ENCODE assay signal across 8 cellular contexts in genomic region chr9:134396825-134397224, GRCh38.
A peak's percentile ranks its signal among the peaks of the same experiment; 100 is the strongest.
DNase-seq lines count a peak whose midpoint lies in the region; ATAC-seq and TF ChIP-seq lines count a peak whose summit lies in the region.

No MANE protein-coding gene starts in this region.

- H3K4me1 Mint-ChIP-seq in activated T-cell treated with anti-CD3 and anti-CD28 coated beads, Interleukin-2, amount 50 U/mL, for 4 hours (ENCODE audit: low read depth): peaks cover 52% of the 10 kb centered on the region

- H3K27me3 ChIP-seq in upper lobe of right lung (no peaks in the 10 kb centered on the region), ovary (no peaks in the 10 kb centered on the region)

- no peaks in the 10 kb centered on the region for H3K36me3 Mint-ChIP-seq in activated T-cell treated with anti-CD3 and anti-CD28 coated beads, Interleukin-2, amount 50 U/mL, for 4 hours (ENCODE audit: insufficient read depth)

- ATAC-seq in Right ventricle myocardium superior (ENCODE audit: poor library complexity) (peak; percentile 2), Right ventricle myocardium inferior (no peak), left lobe of liver (peak; percentile 1), upper lobe of right lung (peak; percentile 6), HG02852 (IDR thresholded peaks at IDR 0.05; ENCODE audit: unreplicated experiment) (no peak), HG03039 (IDR thresholded peaks at IDR 0.05; ENCODE audit: unreplicated experiment) (no peak)
- ATAC-seq in activated T-cell treated with anti-CD3 and anti-CD28 coated beads, Interleukin-2, amount 50 U/mL, for 4 hours: peak; percentile 26 to 35

- peaks cover 5% of the 10 kb centered on the region for H3K9me3 Mint-ChIP-seq in activated T-cell treated with anti-CD3 and anti-CD28 coated beads, Interleukin-2, amount 50 U/mL, for 4 hours

- H3K9me3 ChIP-seq in upper lobe of right lung (peaks cover 4% of the 10 kb centered on the region), ovary (no peaks in the 10 kb centered on the region)

- H3K4me3 Mint-ChIP-seq in activated T-cell treated with anti-CD3 and anti-CD28 coated beads, Interleukin-2, amount 50 U/mL, for 4 hours: peak overlapping the region; percentile 74

- no peak for DNase-seq in Right ventricle myocardium superior
- no peak for DNase-seq in Right ventricle myocardium inferior (ENCODE audit: missing footprints)
- peak; percentile 47 for DNase-seq in activated T-cell treated with anti-CD3 and anti-CD28 coated beads, Interleukin-2, amount 50 U/mL, for 4 hours
- no peak for DNase-seq in left lobe of liver (ENCODE audit: low spot score)
- no peak for DNase-seq in upper lobe of right lung
- DNase-seq in ovary: no peak

- H3K4me3 ChIP-seq in upper lobe of right lung: peak overlapping the region; percentile 2
- no peak overlapping the region for H3K4me3 ChIP-seq in ovary

- H3K36me3 ChIP-seq in upper lobe of right lung: no peaks in the 10 kb centered on the region
- no peaks in the 10 kb centered on the region for H3K36me3 ChIP-seq in ovary

- no peak for TF ChIP-seq EP300 in ovary (IDR thresholded peaks at IDR 0.05)

- H3K4me1 ChIP-seq in upper lobe of right lung (peaks cover 55% of the 10 kb centered on the region), ovary (ENCODE audit: insufficient read depth) (peaks cover 13% of the 10 kb centered on the region)

- peak; percentile 12 for TF ChIP-seq CTCF in upper lobe of right lung (IDR thresholded peaks at IDR 0.05)
- TF ChIP-seq CTCF in ovary (IDR thresholded peaks at IDR 0.05): no peak

- TF ChIP-seq POLR2A in ovary (IDR thresholded peaks at IDR 0.05): no peak

- intact Hi-C loops in Right ventricle myocardium superior (cut with DNase I): no loop called here
- intact Hi-C loops in Right ventricle myocardium inferior (cut with DNase I): no loop called here
- intact Hi-C loops in upper lobe of right lung (cut with DNase I): no loop called here
- intact Hi-C loops in ovary (cut with DNase I): no loop called here

- H3K27ac ChIP-seq in upper lobe of right lung (peak overlapping the region; percentile 58), ovary (no peak overlapping the region)

- no peaks in the 10 kb centered on the region for H3K27me3 Mint-ChIP-seq in activated T-cell treated with anti-CD3 and anti-CD28 coated beads, Interleukin-2, amount 50 U/mL, for 4 hours (ENCODE audit: low read depth)

- 57 to 75% (median 74%) methylated on average over 7 to 8 of the region's 8 CpGs for WGBS in ovary, 3 donors

Comparison
In these comparisons a context has a peak if more than half of its experiments do, and no peak if none do; other contexts are left out.
1. ATAC-seq: peak in Right ventricle myocardium superior (single experiment), activated T-cell treated with anti-CD3 and anti-CD28 coated beads, Interleukin-2, amount 50 U/mL, for 4 hours (2 of 2), left lobe of liver (single experiment) and upper lobe of right lung (single experiment); none in Right ventricle myocardium inferior (single experiment), HG02852 (single experiment) and HG03039 (single experiment).